In genomic region chr5:62795912-62796311, GRCh38 we compare ENCODE assay signal across 25 cellular contexts.
"Had no signal": no experiment of that assay in that cellular context is flagged by ENCODE, and none has a peak within 500 bp of the region (broad histone marks: within the 10 kb centered on the region; RNA-seq: fewer than 3 reads in every experiment).

No MANE protein-coding gene starts in this region.

- H3K4me3 ChIP-seq: colonic mucosa, coronary artery, dorsolateral prefrontal cortex, esophagus muscularis mucosa, esophagus squamous epithelium, gastrocnemius medialis, gastroesophageal sphincter, heart left ventricle had no signal

- H3K36me3 ChIP-seq: colonic mucosa, esophagus muscularis mucosa, esophagus squamous epithelium, gastrocnemius medialis, gastroesophageal sphincter, heart left ventricle had no signal

- ATAC-seq: effector memory CD8-positive, alpha-beta T cell; esophagus mucosa; foreskin keratinocyte; gastrocnemius medialis; gastroesophageal sphincter; heart left ventricle had no signal

- H3K9me3 ChIP-seq: colonic mucosa, gastrocnemius medialis had no signal

- H3K4me3 Mint-ChIP-seq: dendritic cell treated with granulocyte-macrophage colony-stimulating factor and Interleukin-4, amounts not matched to agents 40 ng/mL and 50 ng/mL, for 4 days; effector memory CD8-positive, alpha-beta T cell had no signal

- H3K4me1 ChIP-seq: colonic mucosa, esophagus muscularis mucosa, esophagus squamous epithelium, foreskin keratinocyte, gastrocnemius medialis, gastroesophageal sphincter, heart left ventricle had no signal

- H3K27ac Mint-ChIP-seq: dendritic cell treated with granulocyte-macrophage colony-stimulating factor and Interleukin-4, amounts not matched to agents 40 ng/mL and 50 ng/mL, for 4 days; effector memory CD8-positive, alpha-beta T cell had no signal

- FAIRE-seq: colon, endothelial cell of umbilical vein had no signal

- DNase-seq: colonic mucosa; cortex of kidney; dermis blood vessel endothelial cell; dorsolateral prefrontal cortex; effector CD4-positive, alpha-beta T cell; effector CD8-positive, alpha-beta T cell; effector memory CD4-positive, alpha-beta T cell; effector memory CD8-positive, alpha-beta T cell; erythroblast; esophagus squamous epithelium; foreskin fibroblast; foreskin keratinocyte; foreskin melanocyte; gastrocnemius medialis; glutamatergic neuron; head of caudate nucleus; heart left ventricle had no signal

- H3K27me3 Mint-ChIP-seq: dendritic cell treated with granulocyte-macrophage colony-stimulating factor and Interleukin-4, amounts not matched to agents 40 ng/mL and 50 ng/mL, for 4 days; effector memory CD8-positive, alpha-beta T cell had no signal

- H3K27ac ChIP-seq: colonic mucosa, coronary artery, epithelial cell of prostate, esophagus muscularis mucosa, esophagus squamous epithelium, foreskin keratinocyte, gastrocnemius medialis, gastroesophageal sphincter, heart left ventricle had no signal

- H3K27me3 ChIP-seq: colonic mucosa, dorsolateral prefrontal cortex, esophagus muscularis mucosa, esophagus squamous epithelium, foreskin keratinocyte, gastrocnemius medialis, gastroesophageal sphincter, heart left ventricle had no signal
